Comparison of ENCODE assay signal across 21 cellular contexts in genomic region chr12:132718644-132719043, GRCh38. TPM values are rescaled to one million over a fixed set of nuclear protein-coding genes. Genes with fewer than 3 reads are reported as not detected.
DNase-seq lines count a peak whose midpoint lies in the region; ATAC-seq and TF ChIP-seq lines count a peak whose summit lies in the region.
"Had no signal": no experiment of that assay in that cellular context is flagged by ENCODE, and none has a peak within 500 bp of the region (broad histone marks: within the 10 kb centered on the region; RNA-seq: fewer than 3 reads in every experiment).

No MANE protein-coding gene starts in this region.

- H3K27me3 ChIP-seq in A673 (replicated peaks; ENCODE audit: insufficient read depth, low read depth, low read length, poor library complexity), result no peaks in the 10 kb centered on the region
- H3K27me3 ChIP-seq: MG63, SJCRH30 had no signal

- DNase-seq in A673 (ENCODE audit: low spot score) (no peak), D341Med (ENCODE audit: low spot score) (peak; percentile 29), epidermal melanocyte (ENCODE audit: insufficient read length, low spot score) (peak; percentile 11), occipital lobe (lab: John Stamatoyannopoulos, UW) (no peak), CD14-positive monocyte (ENCODE audit: low spot score) (no peak), activated gamma-delta T cell (lab: John Stamatoyannopoulos, UW) (no peak)
- DNase-seq: CD4-positive, CD25-positive, alpha-beta regulatory T cell; COR-L47; DMS153; GF-D8; GOT3; MG63; NCI-H1048; NCI-H1436; NCI-H1930; NCI-H345; NCI-H524 treated with DMSO at 0.1 percent for 48 hours; SJCRH30 had no signal

- peaks cover 66% of the 10 kb centered on the region for H3K36me3 ChIP-seq in A673 (ENCODE audit: insufficient read depth, low read length, poor library complexity, severe bottlenecking)

- peak overlapping the region; percentile 44 for H3K27ac Mint-ChIP-seq in activated T-helper 17 cell treated with anti-CD3 and anti-CD28 coated beads, Interleukin-2, amount 50 U/mL, for 72 hours
- peak overlapping the region in 2 of 7 donors; percentile 2 to 19 for H3K27ac Mint-ChIP-seq in CD14-positive monocyte
- H3K27ac Mint-ChIP-seq: B cell had no signal

- no peaks in the 10 kb centered on the region for H3K27me3 Mint-ChIP-seq in activated T-helper 17 cell treated with anti-CD3 and anti-CD28 coated beads, Interleukin-2, amount 50 U/mL, for 72 hours
- no peaks in the 10 kb centered on the region for H3K27me3 Mint-ChIP-seq in CD14-positive monocyte (ENCODE audit: low read depth in 3 of 3)
- H3K27me3 Mint-ChIP-seq: B cell; CD4-positive, CD25-positive, alpha-beta regulatory T cell had no signal

- H3K4me3 ChIP-seq in A673 (ENCODE audit: low read depth, low read length, poor library complexity, severe bottlenecking), result no peak overlapping the region
- H3K4me3 ChIP-seq: MG63, SJCRH30 had no signal

- TF ChIP-seq CTCF in A673 (conservative IDR thresholded peaks at IDR 0.05; ENCODE audit: low read depth, low read length) (no peak), CD14-positive monocyte (IDR thresholded peaks at IDR 0.05) (no peak)

- H3K4me1 ChIP-seq in A673 (ENCODE audit: insufficient read depth, low read length, poor library complexity, severe bottlenecking), result peaks cover 13% of the 10 kb centered on the region
- H3K4me1 ChIP-seq: SJCRH30 had no signal

- no peaks in the 10 kb centered on the region for H3K4me1 Mint-ChIP-seq in activated T-helper 17 cell treated with anti-CD3 and anti-CD28 coated beads, Interleukin-2, amount 50 U/mL, for 72 hours
- no peaks in the 10 kb centered on the region for H3K4me1 Mint-ChIP-seq in CD14-positive monocyte
- H3K4me1 Mint-ChIP-seq: B cell had no signal

- peaks cover 96% of the 10 kb centered on the region for H3K36me3 Mint-ChIP-seq in activated T-helper 17 cell treated with anti-CD3 and anti-CD28 coated beads, Interleukin-2, amount 50 U/mL, for 72 hours (ENCODE audit: low read depth)
- H3K36me3 Mint-ChIP-seq in CD14-positive monocyte, result peaks cover 64 to 93% of the 10 kb centered on the region in 2 donors

- H3K27ac ChIP-seq in A673 (ENCODE audit: low read depth, low read length, poor library complexity, severe bottlenecking), result peak overlapping the region; percentile 50
- H3K27ac ChIP-seq: SJCRH30 had no signal

- H3K9me3 Mint-ChIP-seq in activated T-helper 17 cell treated with anti-CD3 and anti-CD28 coated beads, Interleukin-2, amount 50 U/mL, for 72 hours, result no peaks in the 10 kb centered on the region
- peaks cover 0 to 4% (median 0%) of the 10 kb centered on the region in 7 donors for H3K9me3 Mint-ChIP-seq in CD14-positive monocyte
- H3K9me3 Mint-ChIP-seq: CD4-positive, CD25-positive, alpha-beta regulatory T cell had no signal

- H3K9me3 ChIP-seq in A673 (ENCODE audit: low read depth, low read length, poor library complexity, severe bottlenecking), result no peaks in the 10 kb centered on the region
- H3K9me3 ChIP-seq: MG63 had no signal

- intact Hi-C loops in A673 (cut with micrococcal nuclease; ENCODE audit: unreplicated experiment), result no loop called here
- intact Hi-C loops in CD14-positive monocyte (cut with micrococcal nuclease), result loop anchor here in 1 of 2 donors (10.0 kb wide), 1 partner anchor 106 kb away; the partner anchor contains the start of gene GOLGA3

- POLR2A ChIA-PET in A673 (lab: Charles Lee; ENCODE audit: low non-redundant PET), result no interaction called here

- no peak overlapping the region for H3K4me3 Mint-ChIP-seq in activated T-helper 17 cell treated with anti-CD3 and anti-CD28 coated beads, Interleukin-2, amount 50 U/mL, for 72 hours
- no peak overlapping the region for H3K4me3 Mint-ChIP-seq in CD14-positive monocyte
- H3K4me3 Mint-ChIP-seq: B cell had no signal

- ATAC-seq in activated T-helper 17 cell treated with anti-CD3 and anti-CD28 coated beads, Interleukin-2, amount 50 U/mL, for 72 hours (replicated peaks), result no peak
- ATAC-seq in GM21526 (IDR thresholded peaks at IDR 0.05; ENCODE audit: low FRiP score, unreplicated experiment), result no peak

- CTCF ChIA-PET in A673 (lab: Charles Lee), result no interaction called here

- BruUV-seq in A673 (replicated peaks; lab: Mats Ljungman, UMichigan), result no TSS peak

RNA-seq across cellular contexts. Expression of gene PGAM5, which starts 8.0 kb away (rescaled TPM):
- total RNA-seq in A673 (2021), result 108 and 121 TPM in 2 replicates
- 10 to 100 TPM; 38.4 to 94.7 TPM for total RNA-seq in activated T-helper 17 cell treated with anti-CD3 and anti-CD28 coated beads, Interleukin-2, amount 50 U/mL, for 72 hours
- 32.3 TPM for total RNA-seq in occipital lobe
- 10 to 100 TPM in 1 of 2 donors, 1 to 10 TPM in 1; 7.0 to 10.3 TPM for polyA plus RNA-seq in CD14-positive monocyte

RNA-seq across cellular contexts. Expression of gene PXMP2, which starts 31.3 kb away (rescaled TPM):
- total RNA-seq in A673 (2021) (52.2 and 52.6 TPM in 2 replicates), occipital lobe (12.2 TPM)
- total RNA-seq in activated T-helper 17 cell treated with anti-CD3 and anti-CD28 coated beads, Interleukin-2, amount 50 U/mL, for 72 hours, result 1 to 10 TPM; 7.1 to 8.1 TPM
- 1 to 10 TPM; 8.7 to 9.2 TPM for polyA plus RNA-seq in CD14-positive monocyte

RNA-seq across cellular contexts. Expression of gene POLE, which starts 31.5 kb away (rescaled TPM):
- total RNA-seq in A673 (2021), result 229 and 239 TPM in 2 replicates
- 100 to 1,000 TPM; 125 to 154 TPM for total RNA-seq in activated T-helper 17 cell treated with anti-CD3 and anti-CD28 coated beads, Interleukin-2, amount 50 U/mL, for 72 hours
- 36.5 TPM for total RNA-seq in occipital lobe
- 1 to 10 TPM in 1 of 2 donors, under 1 TPM in 1; 1.00 to 2.2 TPM for polyA plus RNA-seq in CD14-positive monocyte

RNA-seq across cellular contexts. Expression of gene ANKLE2, which starts 43.0 kb away (rescaled TPM):
- total RNA-seq in A673 (2021) (103 and 107 TPM in 2 replicates), occipital lobe (46.2 TPM)
- total RNA-seq in activated T-helper 17 cell treated with anti-CD3 and anti-CD28 coated beads, Interleukin-2, amount 50 U/mL, for 72 hours, result 100 to 1,000 TPM; 118 to 160 TPM
- 10 to 100 TPM; 10.1 to 15.0 TPM for polyA plus RNA-seq in CD14-positive monocyte

Comparison
In these comparisons a context has a peak if more than half of its experiments do, and no peak if none do; other contexts are left out.
1. DNase-seq: peak in D341Med (single experiment) and epidermal melanocyte (single experiment); none in A673 (single experiment), occipital lobe (single experiment), CD14-positive monocyte (single experiment) and activated gamma-delta T cell (single experiment).